ENCODE assay signal across 13 cellular contexts in genomic region chr20:50672400-50673145, GRCh38. TPM values are rescaled to one million over a fixed set of nuclear protein-coding genes. Genes with fewer than 3 reads are reported as not detected.
DNase-seq lines count a peak whose midpoint lies in the region; ATAC-seq, FAIRE-seq and TF ChIP-seq lines count a peak whose summit lies in the region.
"Had no signal": no experiment of that assay in that cellular context is flagged by ENCODE, and none has a peak within 500 bp of the region (broad histone marks: within the 10 kb centered on the region; RNA-seq: fewer than 3 reads in every experiment).

No MANE protein-coding gene starts in this region.

- intact Hi-C loops in left ventricle myocardium inferior (cut with micrococcal nuclease), result loop anchor here (10.0 kb wide), 1 partner anchor 72 kb away; no protein-coding TSS in a partner anchor
- intact Hi-C loops in cardiac septum (cut with DNase I), result no loop called here
- intact Hi-C loops in K562 (cut with micrococcal nuclease), result loop anchor here (2.0 kb wide), 1 partner anchor 18 kb away; the partner anchor contains the start of gene RIPOR3
- intact Hi-C loops in uterus (cut with DNase I; ENCODE audit: low total_unique reads), result no loop called here

- peaks cover 89% of the 10 kb centered on the region for H3K79me2 ChIP-seq in K562 (ENCODE audit: control insufficient read depth, insufficient read depth, low read length)

- peak overlapping the region; percentile 94 to 97 (median 95) for H3K27ac Mint-ChIP-seq in nephron
- H3K27ac Mint-ChIP-seq: CD14-positive monocyte had no signal

- POLR2A ChIA-PET in K562 (lab: Yijun Ruan, JAX), result interaction anchor here (0.6 to 1.2 kb wide), 6 partner anchors 8 to 773 kb away, joined by 3 to 4 read pairs (median 4); no protein-coding TSS in a partner anchor

- CTCF ChIA-PET in K562 (lab: Yijun Ruan, JAX; ENCODE audit: low intra/inter-chr PET ratio), result no interaction called here

- H2AFZ ChIP-seq in K562 (ENCODE audit: low read depth, low read length), result no peak overlapping the region

- no peak for TF ChIP-seq EP300 in K562 (IDR thresholded peaks at IDR 0.05; ENCODE audit: low read length)

- H3K4me3 ChIP-seq in left ventricle myocardium inferior (no peak overlapping the region), K562 (no peak overlapping the region), uterus (no peak overlapping the region)

- H3K36me3 Mint-ChIP-seq in nephron (ENCODE audit: low read depth), result no peaks in the 10 kb centered on the region
- H3K36me3 Mint-ChIP-seq: CD14-positive monocyte; CD8-positive, alpha-beta T cell had no signal

- H3K27ac ChIP-seq in left ventricle myocardium inferior (replicated peaks), result peak overlapping the region; percentile 60
- peak overlapping the region; percentile 66; the same call in 2 of the 3 replicates for H3K27ac ChIP-seq in K562 (ENCODE audit: extremely low read depth, low read depth, low read length)
- peak overlapping the region; percentile 78 to 82 for H3K27ac ChIP-seq in uterus
- H3K27ac ChIP-seq: 22Rv1 had no signal

- DNase-seq in left ventricle myocardium inferior (no peak), cardiac septum (ENCODE audit: low spot score) (no peak), K562 (ENCODE audit: extremely low read depth in 1 of 4, low spot score in 3 of 4) (no peak), uterus (no peak), SHP77 treated with DMSO at 0.1 percent for 48 hours (lab: John Stamatoyannopoulos, UW) (no peak), middle frontal gyrus (ENCODE audit: extremely low spot score, low spot score) (no peak)
- DNase-seq: CD8-positive, alpha-beta T cell; H7 had no signal

- peak overlapping the region; percentile 34; the same call in 1 of the 2 replicates for H3K4me2 ChIP-seq in K562 (ENCODE audit: insufficient read depth, low read length)

- H3K9ac ChIP-seq in K562 (ENCODE audit: insufficient read depth in 1 of 2, low read depth in 2 of 2, low read length in 2 of 2), result peak overlapping the region in 1 of 2 experiments; percentile 86; a peak in 2 of 4 replicates

- TF ChIP-seq CTCF in left ventricle myocardium inferior (IDR thresholded peaks at IDR 0.05; ENCODE audit: borderline replicate concordance), result no peak
- TF ChIP-seq CTCF in K562 (IDR thresholded peaks at IDR 0.05 in 2 of 3, conservative IDR thresholded peaks at IDR 0.05 in 1 of 3; ENCODE audit: insufficient read depth in 2 of 3, low read depth in 1 of 3, low read length in 3 of 3), result no peak
- no peak for TF ChIP-seq CTCF in nephron (IDR thresholded peaks at IDR 0.05; ENCODE audit: unreplicated experiment in 3 of 3)
- TF ChIP-seq CTCF in uterus (IDR thresholded peaks at IDR 0.05), result no peak

- TF ChIP-seq POLR2A in K562 (conservative IDR thresholded peaks at IDR 0.05) (no peak), uterus (IDR thresholded peaks at IDR 0.05) (no peak)

- peaks cover 37% of the 10 kb centered on the region for H3K4me1 Mint-ChIP-seq in nephron
- H3K4me1 Mint-ChIP-seq: CD14-positive monocyte had no signal

- H3K9me3 ChIP-seq in left ventricle myocardium inferior (replicated peaks), result no peaks in the 10 kb centered on the region
- H3K9me3 ChIP-seq in K562 (replicated peaks; ENCODE audit: control insufficient read depth, insufficient read depth, low read depth, low read length), result no peaks in the 10 kb centered on the region
- no peaks in the 10 kb centered on the region for H3K9me3 ChIP-seq in uterus

- peaks cover 40% of the 10 kb centered on the region for H4K20me1 ChIP-seq in K562 (replicated peaks; ENCODE audit: control insufficient read depth, insufficient read depth, low read length)

- in situ Hi-C loops in K562 (cut with MboI), result no loop called here

- H3K27me3 ChIP-seq in left ventricle myocardium inferior (ENCODE audit: low read depth) (no peaks in the 10 kb centered on the region), K562 (ENCODE audit: control insufficient read depth in 2 of 2, insufficient read depth in 2 of 2, low read length in 2 of 2) (no peaks in the 10 kb centered on the region; a peak in 1 of 5 replicates), uterus (no peaks in the 10 kb centered on the region)

- H3K4me1 ChIP-seq in left ventricle myocardium inferior (peaks cover 20% of the 10 kb centered on the region), K562 (replicated peaks in 1 of 2; ENCODE audit: control insufficient read depth in 2 of 2, insufficient read depth in 2 of 2, low read length in 2 of 2) (peaks cover 44 to 51% of the 10 kb centered on the region in 2 experiments), uterus (peaks cover 5 to 12% of the 10 kb centered on the region in 2 donors)

- 0 out of 3 replicates have a peak, but pooled peaks have one; percentile 14 for ATAC-seq in K562
- no peak for ATAC-seq in GM21447 (IDR thresholded peaks at IDR 0.05; ENCODE audit: unreplicated experiment)
- ATAC-seq: CD8-positive, alpha-beta T cell had no signal

- no TSS peak for BruUV-seq in K562 (replicated peaks; lab: Mats Ljungman, UMichigan)

- no peaks in the 10 kb centered on the region for H3K9me3 Mint-ChIP-seq in nephron
- H3K9me3 Mint-ChIP-seq: CD8-positive, alpha-beta T cell had no signal

- peaks cover 3% of the 10 kb centered on the region for H3K27me3 Mint-ChIP-seq in nephron (ENCODE audit: low read depth)

- H3K36me3 ChIP-seq in left ventricle myocardium inferior (no peaks in the 10 kb centered on the region), K562 (ENCODE audit: control insufficient read depth, insufficient read depth, low read length) (peaks cover 35% of the 10 kb centered on the region; the same call in 2 of the 3 replicates), uterus (no peaks in the 10 kb centered on the region)

- peak; percentile 40 for FAIRE-seq in K562 (lab: Jason Lieb, UNC)

- 64% methylated on average over 8 of the region's 8 CpGs for WGBS in K562 (ENCODE audit: insufficient coverage, low coverage, missing lambda C conversion rate)

- TF ChIP-seq RAD21 in K562 (CRISPR knock-in tag; conservative IDR thresholded peaks at IDR 0.05 in 1 of 2, IDR thresholded peaks at IDR 0.05 in 1 of 2), result no peak

- H3K9me1 ChIP-seq in K562 (ENCODE audit: control insufficient read depth, insufficient read depth, low read length), result peaks cover 13% of the 10 kb centered on the region

- no peak overlapping the region for H3K4me3 Mint-ChIP-seq in nephron
- H3K4me3 Mint-ChIP-seq: CD14-positive monocyte; CD8-positive, alpha-beta T cell had no signal

RNA-seq across cellular contexts. Expression of gene RIPOR3, which starts 18.8 kb away (rescaled TPM):
- total RNA-seq in left ventricle myocardium inferior (6.5 TPM), cardiac septum (3.4 TPM), K562 (2014; rRNA removed) (22.3 and 28.3 TPM in 2 replicates), K562 (2014; rRNA removed; fragmentation: Illumina TruSeq; extraction: Trizol) (9.2 and 15.5 TPM in 2 replicates), K562 (2015; rRNA removed; fragmentation: Illumina TruSeq; extraction: Trizol) (12.8 and 13.3 TPM in 2 replicates), K562 (2021) (43.3 and 46.1 TPM in 2 replicates), uterus (10 to 100 TPM in 3 of 4 donors, 1 to 10 TPM in 1; 9.1 to 85.4 (median 17.8) TPM)
- total RNA-seq in K562 (2011; cell fraction: chromatin; rRNA removed; ENCODE audit: low replicate concordance), result 220 and 451 TPM in 2 replicates
- total RNA-seq in K562 (2011; cell fraction: nucleolus; rRNA removed), result 258 and 278 TPM in 2 replicates
- 187 and 217 TPM in 2 replicates for total RNA-seq in K562 (2011; cell fraction: nucleoplasm; rRNA removed)
- polyA plus RNA-seq in K562 (2011; rRNA removed) (48.8 and 65.1 TPM in 2 replicates), K562 (2014; fragmentation: Illumina TruSeq; extraction: Trizol) (21.4 and 23.4 TPM in 2 replicates), K562 (2014; fragmentation: Nextera tagmentation; extraction: Ambion mirVana) (1 to 10 TPM; 3.3 to 3.8 TPM), K562 (2014; rRNA removed) (62.7 and 66.4 TPM in 2 replicates)
- polyA plus RNA-seq in K562 (2011; cell fraction: cytosol; rRNA removed), result 23.4 and 24.4 TPM in 2 replicates
- 468 and 642 TPM in 2 replicates for polyA plus RNA-seq in K562 (2011; cell fraction: nucleus; rRNA removed)
- 23.3 and 29.2 TPM in 2 replicates for polyA plus RNA-seq in K562 (2012)
- 12.5 and 15.4 TPM in 2 replicates for polyA minus RNA-seq in K562 (2011; rRNA and poly(A)+ RNA removed)
- polyA minus RNA-seq in K562 (2011; cell fraction: cytosol; rRNA and poly(A)+ RNA removed), result 15.8 and 20.2 TPM in 2 replicates
- polyA minus RNA-seq in K562 (2011; cell fraction: nucleus; rRNA and poly(A)+ RNA removed), result 65.3 and 73.8 TPM in 2 replicates
- total RNA-seq: CD8-positive, alpha-beta T cell; HT1080 had no signal
- polyA plus RNA-seq: CD14-positive monocyte had no signal

RNA-seq across cellular contexts. Expression of gene PARD6B, which starts 58.8 kb away (rescaled TPM):
- total RNA-seq in left ventricle myocardium inferior, result 3.4 TPM
- total RNA-seq in cardiac septum, result 3.7 TPM
- 9.8 and 24.9 TPM in 2 replicates for total RNA-seq in K562 (2011; cell fraction: chromatin; rRNA removed; ENCODE audit: low replicate concordance)
- 5.3 and 6.2 TPM in 2 replicates for total RNA-seq in K562 (2011; cell fraction: nucleolus; rRNA removed)
- total RNA-seq in K562 (2011; cell fraction: nucleoplasm; rRNA removed), result 12.7 and 15.3 TPM in 2 replicates
- total RNA-seq in K562 (2014; rRNA removed), result 5.5 and 5.9 TPM in 2 replicates
- 10.4 and 12.7 TPM in 2 replicates for total RNA-seq in K562 (2014; rRNA removed; fragmentation: Illumina TruSeq; extraction: Trizol)
- 9.0 and 9.8 TPM in 2 replicates for total RNA-seq in K562 (2015; rRNA removed; fragmentation: Illumina TruSeq; extraction: Trizol)
- 12.0 and 12.3 TPM in 2 replicates for total RNA-seq in K562 (2021)
- polyA plus RNA-seq in K562 (2011; rRNA removed), result 4.5 and 5.3 TPM in 2 replicates
- polyA plus RNA-seq in K562 (2011; cell fraction: cytosol; rRNA removed), result 1.5 and 2.7 TPM in 2 replicates
- polyA plus RNA-seq in K562 (2011; cell fraction: nucleus; rRNA removed), result 1.9 and 2.6 TPM in 2 replicates
- polyA plus RNA-seq in K562 (2012), result 0.96 and 1.2 TPM in 2 replicates
- polyA plus RNA-seq in K562 (2014; fragmentation: Illumina TruSeq; extraction: Trizol), result 1.7 and 2.5 TPM in 2 replicates
- 1 to 10 TPM; 2.7 to 7.4 TPM for polyA plus RNA-seq in K562 (2014; fragmentation: Nextera tagmentation; extraction: Ambion mirVana)
- 2.5 and 2.6 TPM in 2 replicates for polyA plus RNA-seq in K562 (2014; rRNA removed)
- polyA minus RNA-seq in K562 (2011; rRNA and poly(A)+ RNA removed), result 10.1 and 10.3 TPM in 2 replicates
- polyA minus RNA-seq in K562 (2011; cell fraction: cytosol; rRNA and poly(A)+ RNA removed), result 5.6 and 5.7 TPM in 2 replicates
- 2.2 and 3.1 TPM in 2 replicates for polyA minus RNA-seq in K562 (2011; cell fraction: nucleus; rRNA and poly(A)+ RNA removed)
- 10 to 100 TPM in 2 of 4 donors, 1 to 10 TPM in 2; 2.0 to 13.2 (median 7.8) TPM for total RNA-seq in uterus

Comparison
In these comparisons a context has a peak if more than half of its experiments do, and no peak if none do; other contexts are left out.
1. intact Hi-C loops: an anchor here in left ventricle myocardium inferior (10.0 kb wide) and K562 (2.0 kb wide); none called in cardiac septum and uterus.